25 cellular contexts compared by ENCODE assay signal in the genomic region with DNA sequence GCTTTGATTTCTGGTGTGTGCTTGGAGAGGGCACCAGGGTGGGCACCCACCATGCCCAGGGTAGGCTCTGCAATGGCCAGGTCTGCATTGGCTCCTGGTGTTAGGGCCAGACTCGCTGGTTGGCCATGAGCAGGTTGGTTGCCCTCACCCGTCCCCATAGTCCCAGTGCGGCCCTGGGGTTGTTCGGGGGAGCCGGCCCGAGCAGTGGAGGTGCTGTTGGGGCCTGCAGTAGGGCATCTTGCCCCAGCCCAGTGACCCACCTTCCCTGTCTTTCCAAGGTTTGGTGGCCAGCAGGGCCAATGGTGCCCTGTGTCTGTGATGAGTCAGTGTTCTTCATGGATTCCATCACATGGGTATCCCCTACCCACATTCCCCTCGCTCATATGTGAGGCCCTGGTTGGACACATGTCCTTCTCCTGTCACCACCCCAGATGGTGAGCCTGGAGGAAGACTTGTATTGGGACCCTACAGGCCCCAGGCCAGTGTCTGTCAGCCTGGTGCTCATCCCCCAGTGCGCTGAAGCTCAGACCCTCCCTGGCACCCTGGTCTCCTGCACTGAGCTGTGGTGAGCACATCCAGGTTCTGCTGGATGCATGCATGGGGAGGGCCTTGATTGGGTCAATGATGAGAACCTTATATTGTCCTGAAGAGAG.
DNase-seq lines count a peak whose midpoint lies in the region; ATAC-seq and TF ChIP-seq lines count a peak whose summit lies in the region.
"Had no signal": no experiment of that assay in that cellular context is flagged by ENCODE, and none has a peak within 500 bp of the region (broad histone marks: within the 10 kb centered on the region; RNA-seq: fewer than 3 reads in every experiment).

No MANE protein-coding gene starts in this region.

- TF ChIP-seq CTCF in mucosa of descending colon (IDR thresholded peaks at IDR 0.05) = no peak
- no peak for TF ChIP-seq CTCF in transverse colon (IDR thresholded peaks at IDR 0.05)
- no peak for TF ChIP-seq CTCF in esophagus squamous epithelium (IDR thresholded peaks at IDR 0.05)

- no peaks in the 10 kb centered on the region for H3K36me3 ChIP-seq in mucosa of descending colon (ENCODE audit: low read depth)
- H3K36me3 ChIP-seq in transverse colon = no peaks in the 10 kb centered on the region
- no peaks in the 10 kb centered on the region for H3K36me3 ChIP-seq in esophagus squamous epithelium
- H3K36me3 ChIP-seq: neutrophil, SJSA1, thyroid gland had no signal

- H3K27ac ChIP-seq in transverse colon (no peak overlapping the region), esophagus squamous epithelium (no peak overlapping the region)
- H3K27ac ChIP-seq: A549, neutrophil, SJSA1, skin epidermis, thyroid gland had no signal

- H3K27me3 ChIP-seq in transverse colon (no peaks in the 10 kb centered on the region), esophagus squamous epithelium (no peaks in the 10 kb centered on the region)
- H3K27me3 ChIP-seq: neutrophil, SJSA1, thyroid gland had no signal

- WGBS in transverse colon (ENCODE audit: low coverage in 1 of 2), 2 donors = 94% methylated on average over 8 of the region's 8 CpGs; no CpG with 5 or more reads in 1 of the 2 donors
- 85% methylated on average over 5 of the region's 8 CpGs; no CpG with 5 or more reads in 1 of the 2 donors for WGBS in esophagus squamous epithelium, 2 donors

- no peak overlapping the region for H3K4me3 Mint-ChIP-seq in activated T-cell treated with anti-CD3 and anti-CD28 coated beads, Interleukin-2, amount 50 U/mL, for 72 hours
- H3K4me3 Mint-ChIP-seq in stimulated activated effector memory CD8-positive, alpha-beta T cell treated with anti-CD3 and anti-CD28 coated beads, Interleukin-12 subunit alpha, Interleukin-12 subunit beta, amount 100 ng/mL, for 72 hours = no peak overlapping the region
- H3K4me3 Mint-ChIP-seq: activated CD4-positive, alpha-beta T cell treated with anti-CD3 and anti-CD28 coated beads for 36 hours; GM23338 had no signal

- H3K27me3 Mint-ChIP-seq in activated T-cell treated with anti-CD3 and anti-CD28 coated beads, Interleukin-2, amount 50 U/mL, for 72 hours (ENCODE audit: low read depth) = no peaks in the 10 kb centered on the region
- H3K27me3 Mint-ChIP-seq: activated CD4-positive, alpha-beta T cell treated with anti-CD3 and anti-CD28 coated beads for 36 hours had no signal

- intact Hi-C loops in mucosa of descending colon (cut with DNase I, micrococcal nuclease) = no loop called here
- intact Hi-C loops in transverse colon (cut with DNase I; ENCODE audit: low total_unique reads) = no loop called here
- intact Hi-C loops in esophagus squamous epithelium (cut with DNase I) = no loop called here

- no peak overlapping the region for H3K27ac Mint-ChIP-seq in activated T-cell treated with anti-CD3 and anti-CD28 coated beads, Interleukin-2, amount 50 U/mL, for 72 hours
- no peak overlapping the region for H3K27ac Mint-ChIP-seq in stimulated activated effector memory CD8-positive, alpha-beta T cell treated with anti-CD3 and anti-CD28 coated beads, Interleukin-12 subunit alpha, Interleukin-12 subunit beta, amount 100 ng/mL, for 72 hours
- H3K27ac Mint-ChIP-seq: activated CD4-positive, alpha-beta T cell treated with anti-CD3 and anti-CD28 coated beads for 36 hours; GM23338 had no signal

- no peak for TF ChIP-seq EP300 in transverse colon (IDR thresholded peaks at IDR 0.05; ENCODE audit: low read depth)

- TF ChIP-seq POLR2A in transverse colon (IDR thresholded peaks at IDR 0.05) = no peak
- TF ChIP-seq POLR2A in esophagus squamous epithelium (IDR thresholded peaks at IDR 0.05) = no peak

- peaks cover 89% of the 10 kb centered on the region for H3K9me3 ChIP-seq in mucosa of descending colon
- peaks cover 10 to 26% of the 10 kb centered on the region in 2 donors for H3K9me3 ChIP-seq in transverse colon
- H3K9me3 ChIP-seq in esophagus squamous epithelium = peaks cover 0 to 96% (median 41%) of the 10 kb centered on the region in 3 donors
- H3K9me3 ChIP-seq: A549, SJSA1, thyroid gland had no signal

- in situ Hi-C loops in transverse colon (cut with MboI; ENCODE audit: low pct_ligation_motif_present in 1 of 4, low pct_unique_long_range_greater_than_20kb in 1 of 4, low sequenced_read_pairs in 3 of 4) = no loop called here

- H3K4me1 ChIP-seq in mucosa of descending colon (ENCODE audit: low read depth) (no peaks in the 10 kb centered on the region), transverse colon (no peaks in the 10 kb centered on the region), esophagus squamous epithelium (no peaks in the 10 kb centered on the region)
- H3K4me1 ChIP-seq: A549, SJSA1, thyroid gland had no signal

- DNase-seq in activated T-cell treated with anti-CD3 and anti-CD28 coated beads, Interleukin-2, amount 50 U/mL, for 1 hour = peak; percentile 9
- no peak for DNase-seq in activated T-cell treated with anti-CD3 and anti-CD28 coated beads, Interleukin-2, amount 50 U/mL, for 72 hours
- DNase-seq in activated CD8-positive, alpha-beta memory T cell treated with anti-CD3 and anti-CD28 coated beads, Interleukin-2, amount 50 U/mL, for 48 hours = peak; percentile 15
- DNase-seq in mucosa of descending colon = peak in 2 of 3 donors; percentile 11 to 14
- peak; percentile 2 for DNase-seq in transverse colon
- no peak for DNase-seq in stimulated activated effector memory CD8-positive, alpha-beta T cell treated with anti-CD3 and anti-CD28 coated beads, Interleukin-12 subunit alpha, Interleukin-12 subunit beta, amount 100 ng/mL, for 72 hours (ENCODE audit: low spot score in 2 of 2)
- DNase-seq in esophagus squamous epithelium (lab: John Stamatoyannopoulos, UW) = no peak
- DNase-seq in NCI-H524 (lab: John Stamatoyannopoulos, UW) = no peak
- DNase-seq: activated CD4-positive, alpha-beta T cell treated with anti-CD3 and anti-CD28 coated beads for 36 hours; C1 segment of cervical spinal cord; DMS153; hypothalamus; IMR-90; kidney glomerular epithelial cell; midbrain; MM.1S; NCI-H187 treated with DMSO at 0.1 percent for 48 hours; NCI-H510A; OCI-M1 had no signal

- H3K4me3 ChIP-seq in mucosa of descending colon (no peak overlapping the region), transverse colon (no peak overlapping the region), esophagus squamous epithelium (no peak overlapping the region)
- H3K4me3 ChIP-seq: A549, GM23338, SJSA1, skin epidermis, thyroid gland had no signal

- no peak for ATAC-seq in activated T-cell treated with anti-CD3 and anti-CD28 coated beads, Interleukin-2, amount 50 U/mL, for 72 hours (replicated peaks in 1 of 2)
- no peak for ATAC-seq in mucosa of descending colon
- ATAC-seq in stimulated activated effector memory CD8-positive, alpha-beta T cell treated with anti-CD3 and anti-CD28 coated beads, Interleukin-12 subunit alpha, Interleukin-12 subunit beta, amount 100 ng/mL, for 72 hours = no peak
- ATAC-seq: A549; activated CD4-positive, alpha-beta T cell treated with anti-CD3 and anti-CD28 coated beads for 36 hours; GM23338 had no signal

- peaks cover 0 to 5% of the 10 kb centered on the region in 2 donors for H3K36me3 Mint-ChIP-seq in activated T-cell treated with anti-CD3 and anti-CD28 coated beads, Interleukin-2, amount 50 U/mL, for 72 hours (ENCODE audit: insufficient read depth in 2 of 2)
- H3K36me3 Mint-ChIP-seq in stimulated activated effector memory CD8-positive, alpha-beta T cell treated with anti-CD3 and anti-CD28 coated beads, Interleukin-12 subunit alpha, Interleukin-12 subunit beta, amount 100 ng/mL, for 72 hours = no peaks in the 10 kb centered on the region

- peaks cover 6 to 8% of the 10 kb centered on the region in 2 donors for H3K9me3 Mint-ChIP-seq in activated T-cell treated with anti-CD3 and anti-CD28 coated beads, Interleukin-2, amount 50 U/mL, for 72 hours
- peaks cover 5% of the 10 kb centered on the region for H3K9me3 Mint-ChIP-seq in stimulated activated effector memory CD8-positive, alpha-beta T cell treated with anti-CD3 and anti-CD28 coated beads, Interleukin-12 subunit alpha, Interleukin-12 subunit beta, amount 100 ng/mL, for 72 hours

- no peaks in the 10 kb centered on the region for H3K4me1 Mint-ChIP-seq in activated T-cell treated with anti-CD3 and anti-CD28 coated beads, Interleukin-2, amount 50 U/mL, for 72 hours (ENCODE audit: low read depth)
- no peaks in the 10 kb centered on the region for H3K4me1 Mint-ChIP-seq in stimulated activated effector memory CD8-positive, alpha-beta T cell treated with anti-CD3 and anti-CD28 coated beads, Interleukin-12 subunit alpha, Interleukin-12 subunit beta, amount 100 ng/mL, for 72 hours
- H3K4me1 Mint-ChIP-seq: activated CD4-positive, alpha-beta T cell treated with anti-CD3 and anti-CD28 coated beads for 36 hours; GM23338 had no signal

Comparison
In these comparisons a context has a peak if more than half of its experiments do, and no peak if none do; other contexts are left out.
1. DNase-seq: peak in activated T-cell treated with anti-CD3 and anti-CD28 coated beads, Interleukin-2, amount 50 U/mL, for 1 hour (single experiment), activated CD8-positive, alpha-beta memory T cell treated with anti-CD3 and anti-CD28 coated beads, Interleukin-2, amount 50 U/mL, for 48 hours (single experiment), mucosa of descending colon (2 of 3) and transverse colon (single experiment); none in activated T-cell treated with anti-CD3 and anti-CD28 coated beads, Interleukin-2, amount 50 U/mL, for 72 hours (0 of 2), stimulated activated effector memory CD8-positive, alpha-beta T cell treated with anti-CD3 and anti-CD28 coated beads, Interleukin-12 subunit alpha, Interleukin-12 subunit beta, amount 100 ng/mL, for 72 hours (0 of 2), esophagus squamous epithelium (single experiment) and NCI-H524 (0 of 2).